30 cellular contexts compared by ENCODE assay signal in the genomic region with DNA sequence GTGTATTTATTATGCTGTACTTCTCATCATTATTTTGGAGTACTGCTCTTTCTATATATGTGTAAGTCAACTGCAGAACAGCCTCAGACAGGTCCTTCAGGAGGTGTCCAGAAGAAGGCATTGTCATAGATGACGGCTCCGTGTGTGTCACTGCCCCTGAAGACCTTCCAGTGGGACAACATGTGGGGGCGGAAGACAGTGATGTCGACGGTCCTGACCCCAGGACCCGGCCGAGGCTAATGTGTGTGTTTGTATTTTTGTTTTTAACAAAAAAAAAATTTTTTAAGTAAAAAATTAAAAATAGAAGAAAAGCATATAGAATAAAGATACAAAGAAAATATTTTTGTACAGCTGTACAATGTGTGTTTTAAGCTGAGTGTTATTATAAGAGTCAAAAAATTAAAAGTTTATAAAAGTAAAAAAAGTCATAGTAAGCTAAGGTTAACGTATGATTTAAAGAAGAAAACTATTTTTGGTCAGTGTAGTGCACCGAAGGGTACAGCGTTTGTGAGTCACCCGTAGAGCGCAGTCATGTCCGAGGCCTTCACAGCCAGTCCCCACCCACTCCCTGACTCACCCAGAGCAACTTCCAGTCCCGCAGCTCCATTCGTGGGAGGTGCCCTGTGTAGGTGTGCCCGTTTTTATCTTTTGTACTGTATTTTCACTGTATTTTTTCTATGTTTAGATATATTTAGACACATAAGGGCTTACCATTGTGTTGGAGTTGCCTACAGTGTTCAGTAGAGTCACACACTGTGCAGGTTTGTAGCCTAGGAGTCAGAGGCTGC. TPM values are rescaled to one million over a fixed set of nuclear protein-coding genes. Genes with fewer than 3 reads are reported as not detected.
A peak's percentile ranks its signal among the peaks of the same experiment; 100 is the strongest.
DNase-seq lines count a peak whose midpoint lies in the region; ATAC-seq and TF ChIP-seq lines count a peak whose summit lies in the region.
"Had no signal": no experiment of that assay in that cellular context is flagged by ENCODE, and none has a peak within 500 bp of the region (broad histone marks: within the 10 kb centered on the region; RNA-seq: fewer than 3 reads in every experiment).

No MANE protein-coding gene starts in this region.

- in situ Hi-C loops in mammary epithelial cell (cut with MboI; ENCODE audit: low sequenced_read_pairs in 2 of 2) (no loop called here), G401 (cut with HindIII; ENCODE audit: low sequenced_read_pairs) (no loop called here)

- H3K4me1 ChIP-seq in mammary epithelial cell (ENCODE audit: insufficient read depth, low read length) (no peaks in the 10 kb centered on the region), adrenal gland (replicated peaks in 1 of 2) (no peaks in the 10 kb centered on the region)
- H3K4me1 ChIP-seq: foreskin keratinocyte, upper lobe of right lung had no signal

- H3K27me3 Mint-ChIP-seq in MCF 10A (ENCODE audit: insufficient read depth, unreplicated experiment), result no peaks in the 10 kb centered on the region

- no peak overlapping the region for H3K27ac Mint-ChIP-seq in MCF 10A (ENCODE audit: low read depth, unreplicated experiment)
- H3K27ac Mint-ChIP-seq: activated CD8-positive, alpha-beta memory T cell treated with anti-CD3 and anti-CD28 coated beads, Interleukin-2, amount 10 ng/mL, durations not matched to agents 7 days and 5 days; activated naive CD4-positive, alpha-beta T cell treated with anti-CD3 and anti-CD28 coated beads, Interleukin-2, amount 50 U/mL, for 72 hours; immature natural killer cell; nephron progenitor cell had no signal

- H3K4me2 ChIP-seq in mammary epithelial cell (ENCODE audit: insufficient read depth, low read depth, low read length), result no peak overlapping the region
- H3K4me2 ChIP-seq: hepatocyte had no signal

- no peaks in the 10 kb centered on the region for H4K20me1 ChIP-seq in mammary epithelial cell (ENCODE audit: insufficient read depth, low read length)

- H3K27ac ChIP-seq in mammary epithelial cell (ENCODE audit: insufficient read depth, low read depth, low read length) (no peak overlapping the region), adrenal gland (no peak overlapping the region)
- H3K27ac ChIP-seq: foreskin keratinocyte, hepatocyte, left ventricle myocardium inferior, Peyer's patch, sigmoid colon, upper lobe of right lung had no signal

- no peak overlapping the region for H3K4me3 Mint-ChIP-seq in MCF 10A (ENCODE audit: unreplicated experiment)
- H3K4me3 Mint-ChIP-seq: activated CD8-positive, alpha-beta memory T cell treated with anti-CD3 and anti-CD28 coated beads, Interleukin-2, amount 10 ng/mL, durations not matched to agents 7 days and 5 days; nephron progenitor cell had no signal

- dilution Hi-C loops in mammary epithelial cell (cut with HindIII; ENCODE audit: low sequenced_read_pairs), result no loop called here

- TF ChIP-seq POLR2A in NB4 (IDR thresholded peaks at IDR 0.05; ENCODE audit: extremely low read depth, insufficient read length) (no peak), adrenal gland (IDR thresholded peaks at IDR 0.05) (no peak)

- BruUV-seq in MCF 10A (replicated peaks; lab: Mats Ljungman, UMichigan) (no TSS peak), mammary epithelial cell (replicated peaks; lab: Mats Ljungman, UMichigan) (no TSS peak)

- TF ChIP-seq CTCF in MCF 10A (IDR thresholded peaks at IDR 0.05; ENCODE audit: unreplicated experiment) (no peak), mammary epithelial cell (conservative IDR thresholded peaks at IDR 0.05 in 1 of 2, IDR thresholded peaks at IDR 0.05 in 1 of 2; ENCODE audit: extremely low read depth in 1 of 2, insufficient read depth in 1 of 2, low read depth in 1 of 2, low read length in 2 of 2) (no peak), NB4 (IDR thresholded peaks at IDR 0.05; ENCODE audit: low read depth, low read length) (no peak), adrenal gland (IDR thresholded peaks at IDR 0.05) (no peak), omental fat pad (IDR thresholded peaks at IDR 0.05) (no peak)

- H3K36me3 ChIP-seq in mammary epithelial cell (ENCODE audit: insufficient read depth, low read length), result no peaks in the 10 kb centered on the region
- H3K36me3 ChIP-seq in adrenal gland (replicated peaks in 1 of 2), result no peaks in the 10 kb centered on the region
- H3K36me3 ChIP-seq: left ventricle myocardium inferior, Peyer's patch, sigmoid colon, upper lobe of right lung had no signal

- no peaks in the 10 kb centered on the region for H3K36me3 Mint-ChIP-seq in MCF 10A (ENCODE audit: insufficient read depth, unreplicated experiment)
- H3K36me3 Mint-ChIP-seq: activated CD8-positive, alpha-beta memory T cell treated with anti-CD3 and anti-CD28 coated beads, Interleukin-2, amount 10 ng/mL, durations not matched to agents 7 days and 5 days had no signal

- H3K27me3 ChIP-seq in mammary epithelial cell (ENCODE audit: insufficient read depth, low read length) (peaks cover 11% of the 10 kb centered on the region), adrenal gland (peaks cover 37% of the 10 kb centered on the region)
- H3K27me3 ChIP-seq: hepatocyte, Peyer's patch had no signal

- POLR2A ChIA-PET in MCF 10A (lab: Yijun Ruan, JAX), result interaction anchor here (0.7 kb wide), 1 partner anchor 325 kb away, joined by 3 read pairs; no protein-coding TSS in a partner anchor

- WGBS in mammary epithelial cell (ENCODE audit: low coverage, missing lambda C conversion rate), result 35% methylated on average over 16 of the region's 16 CpGs
- WGBS in adrenal gland, 4 donors, result 61 to 68% (median 62%) methylated on average over 16 of the region's 16 CpGs

- no peak overlapping the region for H3K4me3 ChIP-seq in mammary epithelial cell (replicated peaks in 1 of 3; ENCODE audit: insufficient read depth in 1 of 3, low read depth in 2 of 3, low read length in 3 of 3)
- no peak overlapping the region for H3K4me3 ChIP-seq in NB4 (ENCODE audit: low read depth, low read length)
- H3K4me3 ChIP-seq in adrenal gland, result no peak overlapping the region
- H3K4me3 ChIP-seq: hepatocyte, left ventricle myocardium inferior, mucosa of descending colon, Peyer's patch, sigmoid colon, upper lobe of right lung had no signal

- H3K79me2 ChIP-seq in mammary epithelial cell (ENCODE audit: insufficient read depth, low read length), result no peaks in the 10 kb centered on the region
- H3K79me2 ChIP-seq: hepatocyte had no signal

- no peaks in the 10 kb centered on the region for H3K9me3 ChIP-seq in mammary epithelial cell (replicated peaks; ENCODE audit: insufficient read depth, low read length)
- no peaks in the 10 kb centered on the region for H3K9me3 ChIP-seq in adrenal gland (replicated peaks in 1 of 3)
- H3K9me3 ChIP-seq: Caco-2, mucosa of descending colon, upper lobe of right lung had no signal

- CTCF ChIA-PET in MCF 10A (lab: Yijun Ruan, JAX) (interaction anchor here (0.7 to 1.8 kb wide), 2 partner anchors 62 to 109 kb away, joined by 3 to 5 read pairs; no protein-coding TSS in a partner anchor), mammary epithelial cell (lab: Charles Lee; ENCODE audit: low non-redundant PET) (no interaction called here)

- H2AFZ ChIP-seq in mammary epithelial cell (ENCODE audit: low read depth, low read length), result no peak overlapping the region
- H2AFZ ChIP-seq: hepatocyte had no signal

- DNase-seq in MCF 10A (ENCODE audit: unreplicated experiment), result peak; percentile 49
- no peak for DNase-seq in mammary epithelial cell
- peak; percentile 41 for DNase-seq in NB4 (ENCODE audit: low read depth)
- DNase-seq in adrenal gland, result peak in 4 of 7 donors; percentile 15 to 52 (median 37)
- no peak for DNase-seq in omental fat pad (ENCODE audit: low spot score)
- DNase-seq in G401 (ENCODE audit: low spot score), result no peak
- DNase-seq in NCI-H1417 (lab: John Stamatoyannopoulos, UW), result no peak
- DNase-seq in stimulated activated CD4-positive, alpha-beta T cell treated with anti-CD3 and anti-CD28 coated beads, Interleukin-2, amount 100 ng/mL, for 24 hours, result no peak
- DNase-seq: activated CD4-positive, alpha-beta T cell treated with anti-CD3 and anti-CD28 coated beads for 1 hour; activated CD8-positive, alpha-beta memory T cell treated with anti-CD3 and anti-CD28 coated beads, Interleukin-2, amount 10 ng/mL, durations not matched to agents 7 days and 5 days; Caco-2; effector CD4-positive, alpha-beta T cell; foreskin keratinocyte; GOT3; immature natural killer cell; left ventricle myocardium inferior; mucosa of descending colon; NCI-H2029 treated with DMSO at 0.1 percent for 48 hours; NCI-H446; nephron progenitor cell; Peyer's patch; sigmoid colon; stimulated activated CD4-positive, alpha-beta T cell treated with anti-CD3 and anti-CD28 coated beads, Interleukin-15, amount 100 ng/mL, for 24 hours; upper lobe of right lung had no signal

- no peak overlapping the region for H3K9ac ChIP-seq in mammary epithelial cell (ENCODE audit: insufficient read depth, low read length)

- no peaks in the 10 kb centered on the region for H3K4me1 Mint-ChIP-seq in MCF 10A (ENCODE audit: insufficient read depth, unreplicated experiment)
- H3K4me1 Mint-ChIP-seq: activated CD8-positive, alpha-beta memory T cell treated with anti-CD3 and anti-CD28 coated beads, Interleukin-2, amount 10 ng/mL, durations not matched to agents 7 days and 5 days; immature natural killer cell; nephron progenitor cell had no signal

- intact Hi-C loops in MCF 10A (cut with micrococcal nuclease), result no loop called here
- intact Hi-C loops in mammary epithelial cell (cut with micrococcal nuclease), result no loop called here
- intact Hi-C loops in adrenal gland (cut with DNase I), result no loop called here

- peaks cover 20% of the 10 kb centered on the region for H3K9me3 Mint-ChIP-seq in MCF 10A (ENCODE audit: unreplicated experiment)

- ATAC-seq in omental fat pad (ENCODE audit: low FRiP score), result peak; percentile 97
- ATAC-seq: activated CD8-positive, alpha-beta memory T cell treated with anti-CD3 and anti-CD28 coated beads, Interleukin-2, amount 10 ng/mL, durations not matched to agents 7 days and 5 days; activated naive CD4-positive, alpha-beta T cell treated with anti-CD3 and anti-CD28 coated beads, Interleukin-2, amount 50 U/mL, for 72 hours; foreskin keratinocyte; mucosa of descending colon; upper lobe of right lung had no signal

RNA-seq across cellular contexts. Expression of gene SPACA7, which starts 42.2 kb away (rescaled TPM):
- total RNA-seq in MCF 10A (2022), result not detected in 2 replicates
- not detected for total RNA-seq in mammary epithelial cell
- not detected for polyA plus RNA-seq in mammary epithelial cell
- not detected for polyA minus RNA-seq in mammary epithelial cell
- total RNA-seq in adrenal gland, result not detected
- not detected for polyA plus RNA-seq in adrenal gland
- not detected for total RNA-seq in omental fat pad
- not detected in 2 replicates for total RNA-seq in G401 (2014; rRNA removed; shearing (Covaris generic))
- total RNA-seq: A673; activated CD8-positive, alpha-beta memory T cell treated with anti-CD3 and anti-CD28 coated beads, Interleukin-2, amount 10 ng/mL, durations not matched to agents 7 days and 5 days; activated naive CD4-positive, alpha-beta T cell treated with anti-CD3 and anti-CD28 coated beads, Interleukin-2, amount 50 U/mL, for 72 hours; Caco-2; chondrocyte; epithelial cell of proximal tubule; foreskin keratinocyte; hepatocyte; left ventricle myocardium inferior; mucosa of descending colon; Peyer's patch; sigmoid colon; upper lobe of right lung had no signal
- polyA plus RNA-seq: BJ, foreskin keratinocyte, hepatocyte, immature natural killer cell, sigmoid colon had no signal

Comparison
In these comparisons a context has a peak if more than half of its experiments do, and no peak if none do; other contexts are left out.
1. DNase-seq: peak in MCF 10A (single experiment), NB4 (single experiment) and adrenal gland (4 of 7); none in mammary epithelial cell (single experiment), omental fat pad (single experiment), G401 (single experiment), NCI-H1417 (0 of 3) and stimulated activated CD4-positive, alpha-beta T cell treated with anti-CD3 and anti-CD28 coated beads, Interleukin-2, amount 100 ng/mL, for 24 hours (0 of 2).